Comparison of ENCODE assay signal across 25 cellular contexts in genomic region chr17:58158181-58158580, GRCh38. TPM values are rescaled to one million over a fixed set of nuclear protein-coding genes. Genes with fewer than 3 reads are reported as not detected.
DNase-seq lines count a peak whose midpoint lies in the region; ATAC-seq, FAIRE-seq and TF ChIP-seq lines count a peak whose summit lies in the region.
"Had no signal": no experiment of that assay in that cellular context is flagged by ENCODE, and none has a peak within 500 bp of the region (broad histone marks: within the 10 kb centered on the region; RNA-seq: fewer than 3 reads in every experiment).

No MANE protein-coding gene starts in this region.

- peaks cover 0 to 38% (median 0%) of the 10 kb centered on the region in 5 donors for H3K27me3 Mint-ChIP-seq in naive thymus-derived CD4-positive, alpha-beta T cell

- WGBS in HepG2 (ENCODE audit: low lambda C conversion rate): 2% methylated on average over 2 of the region's 2 CpGs
- 46% methylated on average over 2 of the region's 2 CpGs for WGBS in right lobe of liver (ENCODE audit: insufficient coverage, low coverage, low lambda C conversion rate, missing lambda C conversion rate)
- 0% methylated on average over 2 of the region's 2 CpGs for WGBS in K562 (ENCODE audit: insufficient coverage, low coverage, missing lambda C conversion rate)

- peaks cover 11% of the 10 kb centered on the region; the same call in 1 of the 2 replicates for H3K4me1 ChIP-seq in HepG2 (ENCODE audit: insufficient read depth, low read length)
- H3K4me1 ChIP-seq in right lobe of liver: no peaks in the 10 kb centered on the region
- peaks cover 0 to 7% of the 10 kb centered on the region in 2 experiments; a peak in 2 of 5 replicates for H3K4me1 ChIP-seq in K562 (replicated peaks in 1 of 2; ENCODE audit: control insufficient read depth in 2 of 2, insufficient read depth in 2 of 2, low read length in 2 of 2)
- H3K4me1 ChIP-seq in naive thymus-derived CD4-positive, alpha-beta T cell (ENCODE audit: control insufficient read depth in 2 of 2, insufficient read depth in 2 of 2, low read length in 2 of 2): peaks cover 30 to 38% of the 10 kb centered on the region in 2 donors
- H3K4me1 ChIP-seq in kidney (ENCODE audit: control insufficient read depth in 1 of 2, insufficient read depth in 1 of 2, low read depth in 1 of 2, low read length in 2 of 2): no peaks in the 10 kb centered on the region
- H3K4me1 ChIP-seq: A549, BE2C, Caco-2 had no signal

- POLR2A ChIA-PET in HepG2 (lab: Yijun Ruan, JAX) (no interaction called here), K562 (lab: Yijun Ruan, JAX) (no interaction called here)
- POLR2A ChIA-PET in naive thymus-derived CD4-positive, alpha-beta T cell (lab: Charles Lee): interaction anchor here (0.9 to 2.5 kb wide), 3 partner anchors 11 to 14 kb away, joined by 3 to 13 read pairs (median 7); partner anchors contain the start of gene OR4D1

- H3K9ac ChIP-seq in HepG2 (ENCODE audit: insufficient read depth, low read depth, low read length) (no peak overlapping the region), K562 (ENCODE audit: insufficient read depth in 1 of 2, low read depth in 2 of 2, low read length in 2 of 2) (no peak overlapping the region), kidney (ENCODE audit: low read length in 2 of 2) (no peak overlapping the region)
- H3K9ac ChIP-seq: BLaER1 treated with 17β-estradiol and CSF1 and Interleukin-3, amounts not matched to agents 10 nM and 100 nM; GM23248 had no signal

- H3K4me3 ChIP-seq in HepG2 (replicated peaks in 1 of 3; ENCODE audit: insufficient read depth in 1 of 3, low read depth in 2 of 3, low read length in 3 of 3) (no peak overlapping the region), right lobe of liver (no peak overlapping the region), K562 (no peak overlapping the region), kidney (ENCODE audit: low read length in 2 of 2) (no peak overlapping the region)
- H3K4me3 ChIP-seq in naive thymus-derived CD4-positive, alpha-beta T cell (ENCODE audit: low read length): no peak overlapping the region
- H3K4me3 ChIP-seq: GM23248 had no signal

- H4K20me1 ChIP-seq in HepG2 (ENCODE audit: insufficient read depth, low read length): no peaks in the 10 kb centered on the region
- no peaks in the 10 kb centered on the region for H4K20me1 ChIP-seq in K562 (replicated peaks; ENCODE audit: control insufficient read depth, insufficient read depth, low read length)
- H4K20me1 ChIP-seq: BLaER1 treated with 17β-estradiol and CSF1 and Interleukin-3, amounts not matched to agents 10 nM and 100 nM had no signal

- no peak for TF ChIP-seq POLR2A in HepG2 (IDR thresholded peaks at IDR 0.05; ENCODE audit: insufficient read depth in 1 of 2, low read depth in 2 of 2, low read length in 2 of 2)
- TF ChIP-seq POLR2A in right lobe of liver (IDR thresholded peaks at IDR 0.05): no peak
- no peak for TF ChIP-seq POLR2A in K562 (conservative IDR thresholded peaks at IDR 0.05)

- H3K9me1 ChIP-seq in K562 (ENCODE audit: control insufficient read depth, insufficient read depth, low read length): no peaks in the 10 kb centered on the region

- no peak for TF ChIP-seq EP300 in HepG2 (IDR thresholded peaks at IDR 0.05; ENCODE audit: low read depth in 2 of 2, low read length in 2 of 2)
- no peak for TF ChIP-seq EP300 in HepG2 (CRISPR knock-in tag; IDR thresholded peaks at IDR 0.05; ENCODE audit: borderline replicate concordance)
- no peak for TF ChIP-seq EP300 in K562 (IDR thresholded peaks at IDR 0.05; ENCODE audit: low read length)

- peaks cover 0 to 26% (median 16%) of the 10 kb centered on the region in 5 donors for H3K36me3 Mint-ChIP-seq in naive thymus-derived CD4-positive, alpha-beta T cell
- no peaks in the 10 kb centered on the region for H3K36me3 Mint-ChIP-seq in activated naive CD4-positive, alpha-beta T cell treated with anti-CD3 and anti-CD28 coated beads, Interleukin-2, amount 50 U/mL, for 72 hours

- H3K4me2 ChIP-seq in HepG2 (ENCODE audit: low read depth, low read length): no peak overlapping the region
- H3K4me2 ChIP-seq in K562 (ENCODE audit: insufficient read depth, low read length): no peak overlapping the region

- peaks cover 10 to 50% of the 10 kb centered on the region in 2 experiments for H3K27me3 ChIP-seq in HepG2 (ENCODE audit: control insufficient read depth in 1 of 2, insufficient read depth in 2 of 2, low read length in 2 of 2)
- no peaks in the 10 kb centered on the region for H3K27me3 ChIP-seq in right lobe of liver
- H3K27me3 ChIP-seq in K562 (ENCODE audit: control insufficient read depth in 2 of 2, insufficient read depth in 2 of 2, low read length in 2 of 2): peaks cover 24 to 36% of the 10 kb centered on the region in 2 experiments
- H3K27me3 ChIP-seq in naive thymus-derived CD4-positive, alpha-beta T cell (ENCODE audit: control insufficient read depth in 2 of 2, insufficient read depth in 2 of 2, low read length in 2 of 2): no peaks in the 10 kb centered on the region

- CTCF ChIA-PET in HepG2 (lab: Yijun Ruan, JAX; ENCODE audit: low intra/inter-chr PET ratio, low total read pairs): no interaction called here
- CTCF ChIA-PET in K562 (lab: Yijun Ruan, JAX; ENCODE audit: low intra/inter-chr PET ratio): no interaction called here
- CTCF ChIA-PET in naive thymus-derived CD4-positive, alpha-beta T cell (lab: Charles Lee): interaction anchor here (1.5 to 1.9 kb wide), 3 partner anchors 12 to 14 kb away, joined by 3 to 10 read pairs (median 9); no protein-coding TSS in a partner anchor

- BruUV-seq in HepG2 (replicated peaks; lab: Mats Ljungman, UMichigan) (no TSS peak), K562 (replicated peaks; lab: Mats Ljungman, UMichigan) (no TSS peak)

- peak overlapping the region in 2 of 9 donors; percentile 14 to 94 for H3K27ac Mint-ChIP-seq in naive thymus-derived CD4-positive, alpha-beta T cell
- no peak overlapping the region for H3K27ac Mint-ChIP-seq in activated naive CD4-positive, alpha-beta T cell treated with anti-CD3 and anti-CD28 coated beads, Interleukin-2, amount 50 U/mL, for 72 hours

- intact Hi-C loops in HepG2 (cut with micrococcal nuclease; ENCODE audit: unreplicated experiment): no loop called here
- intact Hi-C loops in right lobe of liver (cut with DNase I): no loop called here
- intact Hi-C loops in K562 (cut with micrococcal nuclease): no loop called here
- intact Hi-C loops in naive thymus-derived CD4-positive, alpha-beta T cell (cut with micrococcal nuclease): loop anchor here in 1 of 2 donors (5.0 kb wide), 2 partner anchors 59 to 359 kb away; partner anchors contain the start of gene MKS1
- intact Hi-C loops in kidney (cut with DNase I): no loop called here

- ATAC-seq in HepG2 (no peak), right lobe of liver (no peak), K562 (no peak)
- ATAC-seq in naive thymus-derived CD4-positive, alpha-beta T cell: no peak
- no peak for ATAC-seq in activated naive CD4-positive, alpha-beta T cell treated with anti-CD3 and anti-CD28 coated beads, Interleukin-2, amount 50 U/mL, for 72 hours

- H3K36me3 ChIP-seq in HepG2 (replicated peaks in 1 of 2; ENCODE audit: control insufficient read depth in 1 of 2, insufficient read depth in 2 of 2, low read length in 2 of 2): no peaks in the 10 kb centered on the region
- no peaks in the 10 kb centered on the region for H3K36me3 ChIP-seq in right lobe of liver
- no peaks in the 10 kb centered on the region for H3K36me3 ChIP-seq in K562 (ENCODE audit: control insufficient read depth, insufficient read depth, low read length)
- no peaks in the 10 kb centered on the region for H3K36me3 ChIP-seq in naive thymus-derived CD4-positive, alpha-beta T cell (ENCODE audit: control insufficient read depth in 2 of 3, insufficient read depth in 3 of 3, low read length in 3 of 3)
- H3K36me3 ChIP-seq in kidney (ENCODE audit: control insufficient read depth in 1 of 2, insufficient read depth in 2 of 2, low read length in 2 of 2): no peaks in the 10 kb centered on the region
- H3K36me3 ChIP-seq: BE2C; BLaER1 treated with 17β-estradiol and CSF1 and Interleukin-3, amounts not matched to agents 10 nM and 100 nM had no signal

- TF ChIP-seq RAD21 in HepG2 (CRISPR knock-in tag; IDR thresholded peaks at IDR 0.05): no peak
- TF ChIP-seq RAD21 in K562 (CRISPR knock-in tag; conservative IDR thresholded peaks at IDR 0.05 in 1 of 2, IDR thresholded peaks at IDR 0.05 in 1 of 2): no peak

- in situ Hi-C loops in HepG2 (cut with HindIII; ENCODE audit: extremely low pct_ligation_motif_present, low pct_unique_long_range_greater_than_20kb) (no loop called here), K562 (cut with MboI) (no loop called here)

- peak overlapping the region in 8 of 10 donors; percentile 20 to 97 (median 48) for H3K4me3 Mint-ChIP-seq in naive thymus-derived CD4-positive, alpha-beta T cell

- no peaks in the 10 kb centered on the region for H3K79me2 ChIP-seq in HepG2 (ENCODE audit: insufficient read depth, low read length)
- H3K79me2 ChIP-seq in K562 (ENCODE audit: control insufficient read depth, insufficient read depth, low read length): no peaks in the 10 kb centered on the region

- H3K9me3 ChIP-seq in HepG2 (ENCODE audit: low read length) (no peaks in the 10 kb centered on the region), right lobe of liver (no peaks in the 10 kb centered on the region), K562 (replicated peaks; ENCODE audit: control insufficient read depth, insufficient read depth, low read depth, low read length) (no peaks in the 10 kb centered on the region), kidney (ENCODE audit: control insufficient read depth in 1 of 2, low read length in 2 of 2) (no peaks in the 10 kb centered on the region)
- H3K9me3 ChIP-seq in naive thymus-derived CD4-positive, alpha-beta T cell (ENCODE audit: control insufficient read depth in 2 of 3, low read length in 3 of 3): no peaks in the 10 kb centered on the region
- H3K9me3 ChIP-seq: A549, BE2C, Caco-2 had no signal

- peaks cover 0 to 21% (median 6%) of the 10 kb centered on the region in 11 donors for H3K9me3 Mint-ChIP-seq in naive thymus-derived CD4-positive, alpha-beta T cell
- H3K9me3 Mint-ChIP-seq in activated naive CD4-positive, alpha-beta T cell treated with anti-CD3 and anti-CD28 coated beads, Interleukin-2, amount 50 U/mL, for 72 hours: peaks cover 0 to 8% of the 10 kb centered on the region in 2 donors

- DNase-seq in HepG2 (ENCODE audit: low spot score) (no peak), right lobe of liver (no peak), K562 (ENCODE audit: extremely low read depth in 1 of 4, low spot score in 3 of 4) (no peak), kidney (no peak), SK-N-DZ (ENCODE audit: low spot score) (no peak)
- no peak for DNase-seq in naive thymus-derived CD4-positive, alpha-beta T cell
- no peak for DNase-seq in activated naive CD4-positive, alpha-beta T cell treated with anti-CD3 and anti-CD28 coated beads, Interleukin-2, amount 50 U/mL, for 72 hours (ENCODE audit: low spot score in 2 of 2)
- DNase-seq: 8988T, ACHN, AML-193, Caco-2, DMS153, DND-41, GM23248, HCEC 1CT had no signal

- FAIRE-seq in HepG2 (lab: Jason Lieb, UNC) (no peak), K562 (lab: Jason Lieb, UNC) (no peak), kidney (lab: Jason Lieb, UNC) (no peak)
- FAIRE-seq: A549, G401.6, GM12892, GM19239 had no signal

- H2AFZ ChIP-seq in HepG2 (ENCODE audit: low read length) (no peak overlapping the region), K562 (ENCODE audit: low read depth, low read length) (no peak overlapping the region)
- H2AFZ ChIP-seq: GM23248 had no signal

- no peak for TF ChIP-seq CTCF in HepG2 (CRISPR knock-in tag; IDR thresholded peaks at IDR 0.05)
- TF ChIP-seq CTCF in right lobe of liver (IDR thresholded peaks at IDR 0.05): no peak
- no peak for TF ChIP-seq CTCF in K562 (IDR thresholded peaks at IDR 0.05 in 2 of 3, conservative IDR thresholded peaks at IDR 0.05 in 1 of 3; ENCODE audit: insufficient read depth in 2 of 3, low read depth in 1 of 3, low read length in 3 of 3)
- TF ChIP-seq CTCF in kidney (IDR thresholded peaks at IDR 0.05; ENCODE audit: borderline replicate concordance, extremely low read depth, insufficient read depth): no peak

- H3K27ac ChIP-seq in HepG2 (ENCODE audit: extremely low read length, insufficient read depth, low read length) (no peak overlapping the region), right lobe of liver (no peak overlapping the region), K562 (ENCODE audit: extremely low read depth, low read depth, low read length) (no peak overlapping the region), kidney (ENCODE audit: low read depth in 2 of 2, low read length in 2 of 2) (no peak overlapping the region)
- H3K27ac ChIP-seq in naive thymus-derived CD4-positive, alpha-beta T cell (ENCODE audit: low read depth, low read length): peak overlapping the region; percentile 88
- H3K27ac ChIP-seq: A549; BLaER1 treated with 17β-estradiol and CSF1 and Interleukin-3, amounts not matched to agents 10 nM and 100 nM; GM23248 had no signal

- H3K4me1 Mint-ChIP-seq in naive thymus-derived CD4-positive, alpha-beta T cell: peaks cover 31 to 78% (median 62%) of the 10 kb centered on the region in 7 donors

RNA-seq across cellular contexts. Expression of gene OR4D2, which starts 8.6 kb away (rescaled TPM):
- total RNA-seq in HepG2 (2016; rRNA removed; fragmentation: Illumina TruSeq; extraction: Trizol) (not detected in 2 replicates), right lobe of liver (not detected), K562 (2014; rRNA removed) (not detected in 2 replicates), K562 (2014; rRNA removed; fragmentation: Illumina TruSeq; extraction: Trizol) (not detected in 2 replicates), K562 (2015; rRNA removed; fragmentation: Illumina TruSeq; extraction: Trizol) (not detected in 2 replicates), K562 (2021) (not detected in 2 replicates), kidney (not detected)
- total RNA-seq in HepG2 (2016; cell fraction: cytosol; rRNA removed; fragmentation: Illumina TruSeq; extraction: Trizol; ENCODE audit: low read depth): not detected in 2 replicates
- total RNA-seq in HepG2 (2016; cell fraction: insoluble cytoplasmic fraction; rRNA removed; fragmentation: Illumina TruSeq; extraction: Trizol): not detected in 2 replicates
- total RNA-seq in HepG2 (2016; cell fraction: membrane; rRNA removed; fragmentation: Illumina TruSeq; extraction: Trizol): not detected in 2 replicates
- not detected in 2 replicates for total RNA-seq in HepG2 (2016; cell fraction: nucleus; rRNA removed; fragmentation: Illumina TruSeq; extraction: Trizol)
- polyA plus RNA-seq in HepG2 (2011; rRNA removed) (not detected in 2 replicates), K562 (2011; rRNA removed) (not detected in 2 replicates), K562 (2014; fragmentation: Illumina TruSeq; extraction: Trizol) (not detected in 2 replicates), K562 (2014; fragmentation: Nextera tagmentation; extraction: Ambion mirVana) (not detected), K562 (2014; rRNA removed) (not detected in 2 replicates), kidney (ENCODE audit: insufficient read depth, low read depth, low replicate concordance) (not detected)
- polyA plus RNA-seq in HepG2 (2011; cell fraction: cytosol; rRNA removed): not detected in 2 replicates
- not detected in 2 replicates for polyA plus RNA-seq in HepG2 (2011; cell fraction: nucleus; rRNA removed)
- not detected in 2 replicates for polyA plus RNA-seq in HepG2 (2012)
- not detected in 2 replicates for polyA plus RNA-seq in HepG2 (2016; cell fraction: cytosol; fragmentation: Illumina TruSeq; extraction: Trizol; ENCODE audit: low read depth)
- not detected in 2 replicates for polyA plus RNA-seq in HepG2 (2016; cell fraction: insoluble cytoplasmic fraction; fragmentation: Illumina TruSeq; extraction: Trizol; ENCODE audit: low read depth)
- polyA plus RNA-seq in HepG2 (2016; cell fraction: membrane; fragmentation: Illumina TruSeq; extraction: Trizol; ENCODE audit: low read depth): not detected in 2 replicates
- not detected in 2 replicates for polyA plus RNA-seq in HepG2 (2016; cell fraction: nucleus; fragmentation: Illumina TruSeq; extraction: Trizol; ENCODE audit: insufficient read depth, low read depth)
- not detected in 2 replicates for polyA minus RNA-seq in HepG2 (2011; rRNA and poly(A)+ RNA removed; ENCODE audit: low replicate concordance)
- not detected in 2 replicates for polyA minus RNA-seq in HepG2 (2011; cell fraction: cytosol; rRNA and poly(A)+ RNA removed)
- not detected in 2 replicates for polyA minus RNA-seq in HepG2 (2011; cell fraction: nucleus; rRNA and poly(A)+ RNA removed)
- not detected in 2 replicates for total RNA-seq in K562 (2011; cell fraction: chromatin; rRNA removed; ENCODE audit: low replicate concordance)
- not detected in 2 replicates for total RNA-seq in K562 (2011; cell fraction: nucleolus; rRNA removed)
- not detected in 2 replicates for total RNA-seq in K562 (2011; cell fraction: nucleoplasm; rRNA removed)
- polyA plus RNA-seq in K562 (2011; cell fraction: cytosol; rRNA removed): not detected in 2 replicates
- polyA plus RNA-seq in K562 (2011; cell fraction: nucleus; rRNA removed): not detected in 2 replicates
- not detected in 2 replicates for polyA plus RNA-seq in K562 (2012)
- polyA minus RNA-seq in K562 (2011; rRNA and poly(A)+ RNA removed): not detected in 2 replicates
- not detected in 2 replicates for polyA minus RNA-seq in K562 (2011; cell fraction: cytosol; rRNA and poly(A)+ RNA removed)
- polyA minus RNA-seq in K562 (2011; cell fraction: nucleus; rRNA and poly(A)+ RNA removed): not detected in 2 replicates
- total RNA-seq in naive thymus-derived CD4-positive, alpha-beta T cell: not detected
- not detected for polyA plus RNA-seq in naive thymus-derived CD4-positive, alpha-beta T cell
- total RNA-seq in activated naive CD4-positive, alpha-beta T cell treated with anti-CD3 and anti-CD28 coated beads, Interleukin-2, amount 50 U/mL, for 72 hours: not detected
- not detected in 2 replicates for polyA plus RNA-seq in SK-N-DZ (2014; cell fraction: cytosol; rRNA removed)
- polyA plus RNA-seq in SK-N-DZ (2014; cell fraction: nucleus; rRNA removed): not detected in 2 replicates
- total RNA-seq: Caco-2; CD8-positive, alpha-beta T cell; GM23248; H1; H7 had no signal
- polyA plus RNA-seq: A549, CD14-positive monocyte, GM23248, H1 had no signal

RNA-seq across cellular contexts. Expression of gene OR4D1, which starts 10.0 kb away (rescaled TPM):
- total RNA-seq in HepG2 (2016; rRNA removed; fragmentation: Illumina TruSeq; extraction: Trizol) (not detected in 2 replicates), right lobe of liver (not detected), K562 (2014; rRNA removed) (not detected in 2 replicates), K562 (2014; rRNA removed; fragmentation: Illumina TruSeq; extraction: Trizol) (not detected in 2 replicates), K562 (2015; rRNA removed; fragmentation: Illumina TruSeq; extraction: Trizol) (not detected in 2 replicates), K562 (2021) (not detected in 2 replicates), kidney (0.06 TPM)
- total RNA-seq in HepG2 (2016; cell fraction: cytosol; rRNA removed; fragmentation: Illumina TruSeq; extraction: Trizol; ENCODE audit: low read depth): not detected in 2 replicates
- not detected in 2 replicates for total RNA-seq in HepG2 (2016; cell fraction: insoluble cytoplasmic fraction; rRNA removed; fragmentation: Illumina TruSeq; extraction: Trizol)
- not detected in 2 replicates for total RNA-seq in HepG2 (2016; cell fraction: membrane; rRNA removed; fragmentation: Illumina TruSeq; extraction: Trizol)
- not detected in 2 replicates for total RNA-seq in HepG2 (2016; cell fraction: nucleus; rRNA removed; fragmentation: Illumina TruSeq; extraction: Trizol)
- polyA plus RNA-seq in HepG2 (2011; rRNA removed) (not detected in 2 replicates), K562 (2011; rRNA removed) (not detected in 2 replicates), K562 (2014; fragmentation: Illumina TruSeq; extraction: Trizol) (not detected in 2 replicates), K562 (2014; fragmentation: Nextera tagmentation; extraction: Ambion mirVana) (not detected), K562 (2014; rRNA removed) (not detected in 2 replicates), kidney (ENCODE audit: insufficient read depth, low read depth, low replicate concordance) (not detected)
- not detected in 2 replicates for polyA plus RNA-seq in HepG2 (2011; cell fraction: cytosol; rRNA removed)
- not detected in 2 replicates for polyA plus RNA-seq in HepG2 (2011; cell fraction: nucleus; rRNA removed)
- not detected in 2 replicates for polyA plus RNA-seq in HepG2 (2012)
- polyA plus RNA-seq in HepG2 (2016; cell fraction: cytosol; fragmentation: Illumina TruSeq; extraction: Trizol; ENCODE audit: low read depth): not detected in 2 replicates
- not detected in 2 replicates for polyA plus RNA-seq in HepG2 (2016; cell fraction: insoluble cytoplasmic fraction; fragmentation: Illumina TruSeq; extraction: Trizol; ENCODE audit: low read depth)
- not detected in 2 replicates for polyA plus RNA-seq in HepG2 (2016; cell fraction: membrane; fragmentation: Illumina TruSeq; extraction: Trizol; ENCODE audit: low read depth)
- polyA plus RNA-seq in HepG2 (2016; cell fraction: nucleus; fragmentation: Illumina TruSeq; extraction: Trizol; ENCODE audit: insufficient read depth, low read depth): not detected in 2 replicates
- not detected in 2 replicates for polyA minus RNA-seq in HepG2 (2011; rRNA and poly(A)+ RNA removed; ENCODE audit: low replicate concordance)
- not detected in 2 replicates for polyA minus RNA-seq in HepG2 (2011; cell fraction: cytosol; rRNA and poly(A)+ RNA removed)
- polyA minus RNA-seq in HepG2 (2011; cell fraction: nucleus; rRNA and poly(A)+ RNA removed): not detected in 2 replicates
- not detected in 2 replicates for total RNA-seq in K562 (2011; cell fraction: chromatin; rRNA removed; ENCODE audit: low replicate concordance)
- not detected in 2 replicates for total RNA-seq in K562 (2011; cell fraction: nucleolus; rRNA removed)
- not detected in 2 replicates for total RNA-seq in K562 (2011; cell fraction: nucleoplasm; rRNA removed)
- not detected in 2 replicates for polyA plus RNA-seq in K562 (2011; cell fraction: cytosol; rRNA removed)
- not detected in 2 replicates for polyA plus RNA-seq in K562 (2011; cell fraction: nucleus; rRNA removed)
- not detected in 2 replicates for polyA plus RNA-seq in K562 (2012)
- polyA minus RNA-seq in K562 (2011; rRNA and poly(A)+ RNA removed): not detected in 2 replicates
- polyA minus RNA-seq in K562 (2011; cell fraction: cytosol; rRNA and poly(A)+ RNA removed): not detected in 2 replicates
- polyA minus RNA-seq in K562 (2011; cell fraction: nucleus; rRNA and poly(A)+ RNA removed): not detected in 2 replicates
- 1 to 10 TPM in 4 of 5 experiments, under 1 TPM in 1; 0.41 to 2.5 (median 1.3) TPM for total RNA-seq in naive thymus-derived CD4-positive, alpha-beta T cell
- polyA plus RNA-seq in naive thymus-derived CD4-positive, alpha-beta T cell: 1 to 10 TPM; 2.5 to 3.3 TPM
- total RNA-seq in activated naive CD4-positive, alpha-beta T cell treated with anti-CD3 and anti-CD28 coated beads, Interleukin-2, amount 50 U/mL, for 72 hours: under 1 TPM; 0.18 to 0.30 TPM
- not detected in 2 replicates for polyA plus RNA-seq in SK-N-DZ (2014; cell fraction: cytosol; rRNA removed)
- polyA plus RNA-seq in SK-N-DZ (2014; cell fraction: nucleus; rRNA removed): not detected in 2 replicates
- total RNA-seq: Caco-2, GM23248 had no signal
- polyA plus RNA-seq: CD14-positive monocyte, GM23248 had no signal

RNA-seq across cellular contexts. Expression of gene EPX, which starts 34.3 kb away (rescaled TPM):
- total RNA-seq in HepG2 (2016; rRNA removed; fragmentation: Illumina TruSeq; extraction: Trizol): not detected in 2 replicates
- not detected in 2 replicates for total RNA-seq in HepG2 (2016; cell fraction: cytosol; rRNA removed; fragmentation: Illumina TruSeq; extraction: Trizol; ENCODE audit: low read depth)
- total RNA-seq in HepG2 (2016; cell fraction: insoluble cytoplasmic fraction; rRNA removed; fragmentation: Illumina TruSeq; extraction: Trizol): not detected in 2 replicates
- not detected in 2 replicates for total RNA-seq in HepG2 (2016; cell fraction: membrane; rRNA removed; fragmentation: Illumina TruSeq; extraction: Trizol)
- not detected in 2 replicates for total RNA-seq in HepG2 (2016; cell fraction: nucleus; rRNA removed; fragmentation: Illumina TruSeq; extraction: Trizol)
- polyA plus RNA-seq in HepG2 (2011; rRNA removed): not detected in 2 replicates
- polyA plus RNA-seq in HepG2 (2011; cell fraction: cytosol; rRNA removed): not detected in 2 replicates
- not detected in 2 replicates for polyA plus RNA-seq in HepG2 (2011; cell fraction: nucleus; rRNA removed)
- polyA plus RNA-seq in HepG2 (2012): 0.08 TPM in 1 of 2 replicates, not detected in the other
- polyA plus RNA-seq in HepG2 (2016; cell fraction: cytosol; fragmentation: Illumina TruSeq; extraction: Trizol; ENCODE audit: low read depth): not detected in 2 replicates
- polyA plus RNA-seq in HepG2 (2016; cell fraction: insoluble cytoplasmic fraction; fragmentation: Illumina TruSeq; extraction: Trizol; ENCODE audit: low read depth): not detected in 2 replicates
- not detected in 2 replicates for polyA plus RNA-seq in HepG2 (2016; cell fraction: membrane; fragmentation: Illumina TruSeq; extraction: Trizol; ENCODE audit: low read depth)
- polyA plus RNA-seq in HepG2 (2016; cell fraction: nucleus; fragmentation: Illumina TruSeq; extraction: Trizol; ENCODE audit: insufficient read depth, low read depth): not detected in 2 replicates
- polyA minus RNA-seq in HepG2 (2011; rRNA and poly(A)+ RNA removed; ENCODE audit: low replicate concordance): not detected in 2 replicates
- polyA minus RNA-seq in HepG2 (2011; cell fraction: cytosol; rRNA and poly(A)+ RNA removed): not detected in 2 replicates
- not detected in 2 replicates for polyA minus RNA-seq in HepG2 (2011; cell fraction: nucleus; rRNA and poly(A)+ RNA removed)
- under 1 TPM in 1 of 6 experiments, not detected in 5; 0.07 TPM for total RNA-seq in right lobe of liver
- total RNA-seq in K562 (2011; cell fraction: chromatin; rRNA removed; ENCODE audit: low replicate concordance): not detected in 2 replicates
- total RNA-seq in K562 (2011; cell fraction: nucleolus; rRNA removed): not detected in 2 replicates
- not detected in 2 replicates for total RNA-seq in K562 (2011; cell fraction: nucleoplasm; rRNA removed)
- 0.08 TPM in 1 of 2 replicates, not detected in the other for total RNA-seq in K562 (2014; rRNA removed)
- not detected in 2 replicates for total RNA-seq in K562 (2014; rRNA removed; fragmentation: Illumina TruSeq; extraction: Trizol)
- 0.33 and 0.45 TPM in 2 replicates for total RNA-seq in K562 (2015; rRNA removed; fragmentation: Illumina TruSeq; extraction: Trizol)
- 0.20 and 0.22 TPM in 2 replicates for total RNA-seq in K562 (2021)
- not detected in 2 replicates for polyA plus RNA-seq in K562 (2011; rRNA removed)
- polyA plus RNA-seq in K562 (2011; cell fraction: cytosol; rRNA removed): not detected in 2 replicates
- polyA plus RNA-seq in K562 (2011; cell fraction: nucleus; rRNA removed): 0.04 TPM in 1 of 2 replicates, not detected in the other
- 1.7 and 2.5 TPM in 2 replicates for polyA plus RNA-seq in K562 (2012)
- 0.21 and 0.30 TPM in 2 replicates for polyA plus RNA-seq in K562 (2014; fragmentation: Illumina TruSeq; extraction: Trizol)
- polyA plus RNA-seq in K562 (2014; fragmentation: Nextera tagmentation; extraction: Ambion mirVana): under 1 TPM; 0.07 to 0.11 TPM
- 0.17 and 0.22 TPM in 2 replicates for polyA plus RNA-seq in K562 (2014; rRNA removed)
- polyA minus RNA-seq in K562 (2011; rRNA and poly(A)+ RNA removed): not detected in 2 replicates
- not detected in 2 replicates for polyA minus RNA-seq in K562 (2011; cell fraction: cytosol; rRNA and poly(A)+ RNA removed)
- polyA minus RNA-seq in K562 (2011; cell fraction: nucleus; rRNA and poly(A)+ RNA removed): not detected in 2 replicates
- not detected for total RNA-seq in naive thymus-derived CD4-positive, alpha-beta T cell
- polyA plus RNA-seq in naive thymus-derived CD4-positive, alpha-beta T cell: not detected
- 0.19 TPM for total RNA-seq in kidney
- not detected for polyA plus RNA-seq in kidney (ENCODE audit: insufficient read depth, low read depth, low replicate concordance)
- total RNA-seq in activated naive CD4-positive, alpha-beta T cell treated with anti-CD3 and anti-CD28 coated beads, Interleukin-2, amount 50 U/mL, for 72 hours: not detected
- not detected in 2 replicates for polyA plus RNA-seq in SK-N-DZ (2014; cell fraction: cytosol; rRNA removed)
- not detected in 2 replicates for polyA plus RNA-seq in SK-N-DZ (2014; cell fraction: nucleus; rRNA removed)
- total RNA-seq: Caco-2; CD8-positive, alpha-beta T cell; GM23248; H1; H7 had no signal
- polyA plus RNA-seq: A549, CD14-positive monocyte, GM23248, H1 had no signal

Comparison
In these comparisons a context has a peak if more than half of its experiments do, and no peak if none do; other contexts are left out.
1. Of the 241 proteins assayed by ChIP-seq in both HepG2 and K562: peak only in HepG2: PCBP1; only in K562: none; in both: HNRNPK; in neither: 239.